ENCODE assay signal across 9 cellular contexts in genomic region chr19:45901432-45901903, GRCh38. TPM values are rescaled to one million over a fixed set of nuclear protein-coding genes. Genes with fewer than 3 reads are reported as not detected.
DNase-seq lines count a peak whose midpoint lies in the region; ATAC-seq, FAIRE-seq and TF ChIP-seq lines count a peak whose summit lies in the region.
"Had no signal": no experiment of that assay in that cellular context is flagged by ENCODE, and none has a peak within 500 bp of the region (broad histone marks: within the 10 kb centered on the region; RNA-seq: fewer than 3 reads in every experiment).

No MANE protein-coding gene starts in this region.

- H3K4me3 ChIP-seq in body of pancreas, result peak overlapping the region; percentile 32 to 50
- H3K4me3 ChIP-seq in kidney (ENCODE audit: low read length in 2 of 2), result peak overlapping the region; percentile 38 to 89

- intact Hi-C loops in body of pancreas (cut with DNase I) (no loop called here), kidney (cut with DNase I) (no loop called here)

- H3K27me3 Mint-ChIP-seq in stimulated activated naive CD8-positive, alpha-beta T cell treated with anti-CD3 and anti-CD28 coated beads, Interleukin-15, Interleukin-2, amounts not matched to agents 100 ng/mL and 50 ng/mL, for 24 hours, result no peaks in the 10 kb centered on the region

- peak; percentile 23 for DNase-seq in ELR (ENCODE audit: low read depth)
- DNase-seq in NCI-H748 treated with DMSO at 0.1 percent for 48 hours (lab: John Stamatoyannopoulos, UW), result peak; percentile 38
- peak; percentile 41 to 64 (median 56) for DNase-seq in body of pancreas
- DNase-seq in kidney, result peak; percentile 84
- DNase-seq in HUDEP-2 (lab: John Stamatoyannopoulos, UW; ENCODE audit: unreplicated experiment in 76 of 76), result no peak

- H3K27ac ChIP-seq in body of pancreas, result peak overlapping the region in 3 of 4 donors; percentile 15 to 76 (median 59)
- H3K27ac ChIP-seq in kidney (ENCODE audit: low read depth in 2 of 2, low read length in 2 of 2), result no peak overlapping the region

- peak overlapping the region; percentile 91 for H3K4me3 Mint-ChIP-seq in stimulated activated naive CD8-positive, alpha-beta T cell treated with anti-CD3 and anti-CD28 coated beads, Interleukin-15, Interleukin-2, amounts not matched to agents 100 ng/mL and 50 ng/mL, for 24 hours

- peaks cover 12% of the 10 kb centered on the region for H3K4me1 Mint-ChIP-seq in stimulated activated naive CD8-positive, alpha-beta T cell treated with anti-CD3 and anti-CD28 coated beads, Interleukin-15, Interleukin-2, amounts not matched to agents 100 ng/mL and 50 ng/mL, for 24 hours (ENCODE audit: low read depth)

- H3K9me3 ChIP-seq in body of pancreas, result no peaks in the 10 kb centered on the region
- no peaks in the 10 kb centered on the region for H3K9me3 ChIP-seq in kidney (ENCODE audit: control insufficient read depth in 1 of 2, low read length in 2 of 2)

- TF ChIP-seq CTCF in body of pancreas (IDR thresholded peaks at IDR 0.05) (no peak), kidney (IDR thresholded peaks at IDR 0.05; ENCODE audit: borderline replicate concordance, extremely low read depth, insufficient read depth) (no peak)

- H3K36me3 ChIP-seq in body of pancreas (replicated peaks in 1 of 2; ENCODE audit: insufficient read depth in 1 of 2, low read depth in 2 of 2) (peaks cover 0 to 4% of the 10 kb centered on the region in 2 donors), kidney (ENCODE audit: control insufficient read depth in 1 of 2, insufficient read depth in 2 of 2, low read length in 2 of 2) (peaks cover 4 to 9% of the 10 kb centered on the region in 2 donors)

- 5 to 30% methylated on average over 2 to 67 of the region's 69 CpGs for whole genome bisulfite sequencing in body of pancreas, 2 donors

- no peaks in the 10 kb centered on the region for H3K9me3 Mint-ChIP-seq in stimulated activated naive CD8-positive, alpha-beta T cell treated with anti-CD3 and anti-CD28 coated beads, Interleukin-15, Interleukin-2, amounts not matched to agents 100 ng/mL and 50 ng/mL, for 24 hours

- H3K36me3 Mint-ChIP-seq in stimulated activated naive CD8-positive, alpha-beta T cell treated with anti-CD3 and anti-CD28 coated beads, Interleukin-15, Interleukin-2, amounts not matched to agents 100 ng/mL and 50 ng/mL, for 24 hours (ENCODE audit: low read depth), result peaks cover 11% of the 10 kb centered on the region

- no peak for FAIRE-seq in kidney (lab: Jason Lieb, UNC)

- ATAC-seq in body of pancreas (no peak), GM18858 (IDR thresholded peaks at IDR 0.05; ENCODE audit: unreplicated experiment) (no peak), HG03354 (IDR thresholded peaks at IDR 0.05; ENCODE audit: poor library complexity, severe bottlenecking, unreplicated experiment) (no peak)

- peak overlapping the region in 1 of 2 donors; percentile 26 for H3K9ac ChIP-seq in kidney (ENCODE audit: low read length in 2 of 2)

- H3K4me1 ChIP-seq in body of pancreas (peaks cover 30% of the 10 kb centered on the region), kidney (ENCODE audit: control insufficient read depth in 1 of 2, insufficient read depth in 1 of 2, low read depth in 1 of 2, low read length in 2 of 2) (peaks cover 0 to 20% of the 10 kb centered on the region in 2 donors)

- no peaks in the 10 kb centered on the region for H3K27me3 ChIP-seq in body of pancreas

- no peak overlapping the region for H3K27ac Mint-ChIP-seq in stimulated activated naive CD8-positive, alpha-beta T cell treated with anti-CD3 and anti-CD28 coated beads, Interleukin-15, Interleukin-2, amounts not matched to agents 100 ng/mL and 50 ng/mL, for 24 hours

- no peak for TF ChIP-seq POLR2A in body of pancreas (IDR thresholded peaks at IDR 0.05)

RNA-seq across cellular contexts. Expression of gene MYPOP, which starts 0.9 kb away (rescaled TPM):
- total RNA-seq in body of pancreas, result 10 to 100 TPM in 1 of 2 donors, 1 to 10 TPM in 1; 6.7 to 13.5 TPM
- 6.7 TPM for total RNA-seq in kidney
- 11.7 TPM for polyA plus RNA-seq in kidney (ENCODE audit: insufficient read depth, low read depth, low replicate concordance)

RNA-seq across cellular contexts. Expression of gene NANOS2, which starts 13.1 kb away (rescaled TPM):
- total RNA-seq in body of pancreas, result not detected
- not detected for total RNA-seq in kidney
- not detected for polyA plus RNA-seq in kidney (ENCODE audit: insufficient read depth, low read depth, low replicate concordance)
- total RNA-seq: T-helper 2 cell treated with Interferon-gamma antibody and Interleukin-4, amounts not matched to agents 100 ng/mL and 5 ng/mL, for 36 hours had no signal

RNA-seq across cellular contexts. Expression of gene IRF2BP1, which starts 15.5 kb away (rescaled TPM):
- total RNA-seq in body of pancreas (10 to 100 TPM; 24.1 to 25.1 TPM), kidney (23.2 TPM)
- 18.2 TPM for polyA plus RNA-seq in kidney (ENCODE audit: insufficient read depth, low read depth, low replicate concordance)

RNA-seq across cellular contexts. Expression of gene FOXA3, which starts 37.3 kb away (rescaled TPM):
- total RNA-seq in body of pancreas (10 to 100 TPM in 1 of 2 donors, 1 to 10 TPM in 1; 3.0 to 16.3 TPM), kidney (3.7 TPM)
- polyA plus RNA-seq in kidney (ENCODE audit: insufficient read depth, low read depth, low replicate concordance), result 1.8 TPM
- total RNA-seq: T-helper 2 cell treated with Interferon-gamma antibody and Interleukin-4, amounts not matched to agents 100 ng/mL and 5 ng/mL, for 36 hours had no signal

RNA-seq across cellular contexts. Expression of gene SYMPK, which starts 38.5 kb away (rescaled TPM):
- total RNA-seq in body of pancreas (10 to 100 TPM; 23.3 to 32.3 TPM), kidney (77.4 TPM)
- polyA plus RNA-seq in kidney (ENCODE audit: insufficient read depth, low read depth, low replicate concordance), result 61.5 TPM

Comparison
In these comparisons a context has a peak if more than half of its experiments do, and no peak if none do; other contexts are left out.
1. DNase-seq: peak in ELR (single experiment), NCI-H748 treated with DMSO at 0.1 percent for 48 hours (single experiment), body of pancreas (4 of 4) and kidney (single experiment); none in HUDEP-2 (0 of 76).
2. H3K27ac ChIP-seq: peak in body of pancreas (3 of 4); none in kidney (0 of 2).